16 cellular contexts compared by ENCODE assay signal in genomic region chr9:120941046-120941770, GRCh38. TPM values are rescaled to one million over a fixed set of nuclear protein-coding genes. Genes with fewer than 3 reads are reported as not detected.
DNase-seq lines count a peak whose midpoint lies in the region; ATAC-seq, FAIRE-seq and TF ChIP-seq lines count a peak whose summit lies in the region.
"Had no signal": no experiment of that assay in that cellular context is flagged by ENCODE, and none has a peak within 500 bp of the region (broad histone marks: within the 10 kb centered on the region; RNA-seq: fewer than 3 reads in every experiment).

No MANE protein-coding gene starts in this region.

- no peak for TF ChIP-seq CTCF in bronchial epithelial cell (IDR thresholded peaks at IDR 0.05; ENCODE audit: insufficient read depth, low read length, severe bottlenecking)
- no peak for TF ChIP-seq CTCF in tibial artery (IDR thresholded peaks at IDR 0.05)

- no peaks in the 10 kb centered on the region for H3K9me3 ChIP-seq in tibial artery
- H3K9me3 ChIP-seq: adrenal gland had no signal

- H3K36me3 Mint-ChIP-seq in activated naive CD4-positive, alpha-beta T cell treated with anti-CD3 and anti-CD28 coated beads, Interleukin-2, amount 50 U/mL, for 24 hours, result no peaks in the 10 kb centered on the region
- no peaks in the 10 kb centered on the region for H3K36me3 Mint-ChIP-seq in activated naive CD4-positive, alpha-beta T cell treated with anti-CD3 and anti-CD28 coated beads, Interleukin-2, amount 50 U/mL, for 72 hours

- H3K9me3 Mint-ChIP-seq in activated naive CD4-positive, alpha-beta T cell treated with anti-CD3 and anti-CD28 coated beads, Interleukin-2, amount 50 U/mL, for 24 hours, result no peaks in the 10 kb centered on the region
- no peaks in the 10 kb centered on the region for H3K9me3 Mint-ChIP-seq in activated naive CD4-positive, alpha-beta T cell treated with anti-CD3 and anti-CD28 coated beads, Interleukin-2, amount 50 U/mL, for 72 hours

- H3K27me3 Mint-ChIP-seq in activated naive CD4-positive, alpha-beta T cell treated with anti-CD3 and anti-CD28 coated beads, Interleukin-2, amount 50 U/mL, for 24 hours, result no peaks in the 10 kb centered on the region
- H3K27me3 Mint-ChIP-seq: activated B cell treated with CpG ODN at 0.5 μM for 24 hours had no signal

- H3K36me3 ChIP-seq in bronchial epithelial cell (ENCODE audit: control insufficient read depth, insufficient read depth, low read length) (no peaks in the 10 kb centered on the region), tibial artery (no peaks in the 10 kb centered on the region)
- H3K36me3 ChIP-seq: adrenal gland had no signal

- FAIRE-seq in bronchial epithelial cell (lab: Jason Lieb, UNC), result no peak
- FAIRE-seq: A204.1 had no signal

- no peak overlapping the region for H3K4me3 Mint-ChIP-seq in activated naive CD4-positive, alpha-beta T cell treated with anti-CD3 and anti-CD28 coated beads, Interleukin-2, amount 50 U/mL, for 24 hours
- H3K4me3 Mint-ChIP-seq: activated B cell treated with CpG ODN at 0.5 μM for 24 hours had no signal

- peaks cover 14% of the 10 kb centered on the region for H3K4me1 Mint-ChIP-seq in activated naive CD4-positive, alpha-beta T cell treated with anti-CD3 and anti-CD28 coated beads, Interleukin-2, amount 50 U/mL, for 24 hours

- H3K27me3 ChIP-seq in bronchial epithelial cell (ENCODE audit: control insufficient read depth, insufficient read depth, low read length), result no peaks in the 10 kb centered on the region
- H3K27me3 ChIP-seq in tibial artery, result no peaks in the 10 kb centered on the region
- H3K27me3 ChIP-seq: adrenal gland had no signal

- no peak for DNase-seq in activated naive CD4-positive, alpha-beta T cell treated with anti-CD3 and anti-CD28 coated beads, Interleukin-2, amount 50 U/mL, for 72 hours (ENCODE audit: low spot score in 2 of 2)
- DNase-seq in bronchial epithelial cell (ENCODE audit: low read depth), result peak; percentile 89
- DNase-seq in kidney glomerular epithelial cell (lab: John Stamatoyannopoulos, UW), result peak; percentile 71
- no peak for DNase-seq in tibial artery
- DNase-seq in NCI-H1436 treated with DMSO at 0.1 percent for 48 hours (lab: John Stamatoyannopoulos, UW), result no peak
- no peak for DNase-seq in islet precursor cell
- DNase-seq: activated B cell treated with CpG ODN at 0.5 μM for 24 hours, adrenal gland, Calu3, KG1, left cardiac atrium, NCI-H2081 had no signal

- peaks cover 0 to 66% (median 44%) of the 10 kb centered on the region in 4 donors for H3K4me1 ChIP-seq in tibial artery

- intact Hi-C loops in tibial artery (cut with DNase I; ENCODE audit: low total_unique reads), result no loop called here

- ATAC-seq in activated naive CD4-positive, alpha-beta T cell treated with anti-CD3 and anti-CD28 coated beads, Interleukin-2, amount 50 U/mL, for 72 hours, result no peak
- no peak for ATAC-seq in HG03025 (IDR thresholded peaks at IDR 0.05; ENCODE audit: low FRiP score, unreplicated experiment)
- ATAC-seq: sciatic nerve had no signal

- H3K4me3 ChIP-seq in bronchial epithelial cell (ENCODE audit: low read depth, low read length) (no peak overlapping the region), tibial artery (no peak overlapping the region)
- H3K4me3 ChIP-seq: adrenal gland had no signal

- H3K27ac Mint-ChIP-seq in activated naive CD4-positive, alpha-beta T cell treated with anti-CD3 and anti-CD28 coated beads, Interleukin-2, amount 50 U/mL, for 24 hours, result peak overlapping the region; percentile 36
- peak overlapping the region in 1 of 2 donors; percentile 5 for H3K27ac Mint-ChIP-seq in activated naive CD4-positive, alpha-beta T cell treated with anti-CD3 and anti-CD28 coated beads, Interleukin-2, amount 50 U/mL, for 72 hours
- H3K27ac Mint-ChIP-seq: activated B cell treated with CpG ODN at 0.5 μM for 24 hours had no signal

- peak overlapping the region; percentile 84 to 94 for H3K27ac ChIP-seq in tibial artery

RNA-seq across cellular contexts. Expression of gene TRAF1, which starts 14.6 kb away (rescaled TPM):
- 100 to 1,000 TPM in 1 of 2 donors, 10 to 100 TPM in 1; 99.5 to 100 TPM for total RNA-seq in activated naive CD4-positive, alpha-beta T cell treated with anti-CD3 and anti-CD28 coated beads, Interleukin-2, amount 50 U/mL, for 72 hours
- total RNA-seq in bronchial epithelial cell, result 0.79 and 1.0 TPM in 2 replicates

Comparison
In these comparisons a context has a peak if more than half of its experiments do, and no peak if none do; other contexts are left out.
1. DNase-seq: peak in bronchial epithelial cell (single experiment) and kidney glomerular epithelial cell (single experiment); none in activated naive CD4-positive, alpha-beta T cell treated with anti-CD3 and anti-CD28 coated beads, Interleukin-2, amount 50 U/mL, for 72 hours (0 of 2), tibial artery (0 of 2), NCI-H1436 treated with DMSO at 0.1 percent for 48 hours (single experiment) and islet precursor cell (single experiment).
2. RNA of gene TRAF1, which starts 14.6 kb away (total RNA-seq): 99.5 to 100 TPM in activated naive CD4-positive, alpha-beta T cell treated with anti-CD3 and anti-CD28 coated beads, Interleukin-2, amount 50 U/mL, for 72 hours; 0.79 to 1.0 TPM in bronchial epithelial cell; every median in the first group is over 10 times any median in the second.